ENCODE assay signal across 24 cellular contexts in genomic region chr19:19493841-19494546, GRCh38. TPM values are rescaled to one million over a fixed set of nuclear protein-coding genes. Genes with fewer than 3 reads are reported as not detected.
DNase-seq lines count a peak whose midpoint lies in the region; ATAC-seq lines count a peak whose summit lies in the region.
"Had no signal": no experiment of that assay in that cellular context is flagged by ENCODE, and none has a peak within 500 bp of the region (broad histone marks: within the 10 kb centered on the region; RNA-seq: fewer than 3 reads in every experiment).

No MANE protein-coding gene starts in this region.

- H3K79me2 ChIP-seq in GM23248 (ENCODE audit: insufficient read depth): peaks cover 80% of the 10 kb centered on the region

- H3K27me3 ChIP-seq in BLaER1: no peaks in the 10 kb centered on the region
- no peaks in the 10 kb centered on the region for H3K27me3 ChIP-seq in GM23248 (replicated peaks; ENCODE audit: insufficient read depth)
- H3K27me3 ChIP-seq: esophagus muscularis mucosa, gastrocnemius medialis, right lobe of liver, SJCRH30, stomach, tibial nerve had no signal

- H3K4me1 ChIP-seq in BLaER1 (peaks cover 32% of the 10 kb centered on the region), GM23248 (ENCODE audit: insufficient read depth) (peaks cover 12% of the 10 kb centered on the region)

- H4K20me1 ChIP-seq in BLaER1 (peaks cover 97% of the 10 kb centered on the region), GM23248 (ENCODE audit: insufficient read depth) (no peaks in the 10 kb centered on the region)

- peaks cover 11% of the 10 kb centered on the region for H3F3A ChIP-seq in GM23248 (ENCODE audit: insufficient read depth)

- H3K27ac ChIP-seq in BLaER1: peak overlapping the region; percentile 44
- no peak overlapping the region for H3K27ac ChIP-seq in GM23248
- H3K27ac ChIP-seq in angular gyrus (ENCODE audit: low read depth, low read length): peak overlapping the region; percentile 41
- H3K27ac ChIP-seq: esophagus muscularis mucosa, gastrocnemius medialis, lower lobe of right lung, right lobe of liver, SJCRH30, stomach had no signal

- DNase-seq in GM23248: peak; percentile 28
- DNase-seq in left lobe of liver (ENCODE audit: low spot score): no peak
- DNase-seq in globus pallidus (ENCODE audit: low spot score): no peak
- no peak for DNase-seq in DMS153 (lab: John Stamatoyannopoulos, UW)
- DNase-seq: activated CD4-positive, alpha-beta T cell treated with anti-CD3 and anti-CD28 coated beads for 48 hours; CD8-positive, alpha-beta T cell; effector memory CD8-positive, alpha-beta T cell; gastrocnemius medialis; islet precursor cell; KG1; lower lobe of right lung; NCI-H146; NCI-H524 treated with DMSO at 0.1 percent for 48 hours; stomach; T-helper 1 cell had no signal

- H3K9me2 ChIP-seq in GM23248 (ENCODE audit: insufficient read depth): no peaks in the 10 kb centered on the region

- peaks cover 84% of the 10 kb centered on the region for H3K36me3 ChIP-seq in BLaER1
- peaks cover 10% of the 10 kb centered on the region; the same call in 1 of the 2 replicates for H3K36me3 ChIP-seq in GM23248 (ENCODE audit: low read depth)

- no peak overlapping the region for H2AFZ ChIP-seq in GM23248

- WGBS in GM23248 (ENCODE audit: low coverage in 1 of 2, low lambda C conversion rate in 2 of 2, missing lambda C conversion rate in 2 of 2), 2 experiments: 81 to 82% methylated on average over 15 of the region's 15 CpGs

- ATAC-seq in left lobe of liver (peak; percentile 29), HG03159 (IDR thresholded peaks at IDR 0.05; ENCODE audit: unreplicated experiment) (no peak)
- ATAC-seq: activated T-helper 17 cell treated with anti-CD3 and anti-CD28 coated beads, Interleukin-2, amount 50 U/mL, for 72 hours; CD8-positive, alpha-beta T cell; effector memory CD8-positive, alpha-beta T cell; gastrocnemius medialis; lower lobe of right lung had no signal

- in situ Hi-C loops in GM23248 (cut with MboI): loop anchor here (10.0 kb wide), 1 partner anchor 129 kb away; no protein-coding TSS in a partner anchor

- no peaks in the 10 kb centered on the region for H3K9me3 ChIP-seq in BLaER1
- H3K9me3 ChIP-seq in GM23248 (ENCODE audit: low read depth): no peaks in the 10 kb centered on the region
- H3K9me3 ChIP-seq: esophagus muscularis mucosa, gastrocnemius medialis, lower lobe of right lung, right lobe of liver, SJCRH30, stomach, tibial nerve had no signal

- H3K4me2 ChIP-seq in BLaER1 (no peak overlapping the region), GM23248 (ENCODE audit: unreplicated experiment) (no peak overlapping the region)

- H3K9ac ChIP-seq in BLaER1 (no peak overlapping the region), GM23248 (no peak overlapping the region)

- H3K4me3 ChIP-seq in BLaER1 (no peak overlapping the region), GM23248 (no peak overlapping the region)
- H3K4me3 ChIP-seq: esophagus muscularis mucosa, gastrocnemius medialis, lower lobe of right lung, right lobe of liver, SJCRH30, stomach, tibial nerve had no signal

RNA-seq across cellular contexts. Expression of gene TSSK6, which starts 21.4 kb away (rescaled TPM):
- 0.25 and 2.3 TPM in 2 replicates for total RNA-seq in GM23248 (2014; rRNA removed; shearing (Covaris generic))
- polyA plus RNA-seq in GM23248 (2016; fragmentation: Nextera tagmentation; extraction: Ambion mirVana): 0.70 and 0.95 TPM in 2 replicates
- 1.8 TPM for total RNA-seq in left lobe of liver

RNA-seq across cellular contexts. Expression of gene NDUFA13, which starts 22.0 kb away (rescaled TPM):
- 18.3 and 92.4 TPM in 2 replicates for total RNA-seq in GM23248 (2014; rRNA removed; shearing (Covaris generic))
- 466 and 474 TPM in 2 replicates for polyA plus RNA-seq in GM23248 (2016; fragmentation: Nextera tagmentation; extraction: Ambion mirVana)
- total RNA-seq in left lobe of liver: 200 TPM

RNA-seq across cellular contexts. Expression of gene YJEFN3, which starts 34.7 kb away (rescaled TPM):
- 0.25 TPM in 1 of 2 replicates, not detected in the other for total RNA-seq in GM23248 (2014; rRNA removed; shearing (Covaris generic))
- polyA plus RNA-seq in GM23248 (2016; fragmentation: Nextera tagmentation; extraction: Ambion mirVana): 1.3 and 2.4 TPM in 2 replicates
- total RNA-seq in left lobe of liver: 5.9 TPM

RNA-seq across cellular contexts. Expression of gene CILP2, which starts 44.1 kb away (rescaled TPM):
- 0.11 and 0.25 TPM in 2 replicates for total RNA-seq in GM23248 (2014; rRNA removed; shearing (Covaris generic))
- polyA plus RNA-seq in GM23248 (2016; fragmentation: Nextera tagmentation; extraction: Ambion mirVana): 0.48 and 0.62 TPM in 2 replicates
- total RNA-seq in left lobe of liver: 0.10 TPM
- total RNA-seq: HT1080 had no signal
